Comparison of ENCODE assay signal across 8 cellular contexts in genomic region chr16:81254919-81255526, GRCh38. TPM values are rescaled to one million over a fixed set of nuclear protein-coding genes. Genes with fewer than 3 reads are reported as not detected.
"Had no signal": no experiment of that assay in that cellular context is flagged by ENCODE, and none has a peak within 500 bp of the region (broad histone marks: within the 10 kb centered on the region; RNA-seq: fewer than 3 reads in every experiment).

No MANE protein-coding gene starts in this region.

- FAIRE-seq: HTR-8/SVneo had no signal

- DNase-seq: GM23248, GOT3, H7, HCEC 1CT, HFFc6, KG1 had no signal

- H3K4me3 ChIP-seq: GM23248 had no signal

- H3K27ac ChIP-seq: GM23248 had no signal

- H2AFZ ChIP-seq: GM23248 had no signal

- H3K9ac ChIP-seq: GM23248 had no signal

RNA-seq across cellular contexts. Expression of gene BCO1, which starts 16.5 kb away (rescaled TPM):
- total RNA-seq: GM23248, HFFc6 had no signal
- polyA plus RNA-seq: GM23248, IgD-negative memory B cell had no signal
